8 cellular contexts compared by ENCODE assay signal in genomic region chr3:16264708-16265454, GRCh38. TPM values are rescaled to one million over a fixed set of nuclear protein-coding genes. Genes with fewer than 3 reads are reported as not detected.
DNase-seq lines count a peak whose midpoint lies in the region; TF ChIP-seq lines count a peak whose summit lies in the region.

Gene DPH3, minus strand, starts transcription at chr3:16264943. Its CDS starts 67 bp downstream, at chr3:16264876.
Gene OXNAD1, plus strand, starts transcription at chr3:16265212. Its CDS starts 5,741 bp downstream, at chr3:16270953.

- peaks cover 11% of the 10 kb centered on the region for H3K36me3 ChIP-seq in effector memory CD4-positive, alpha-beta T cell (ENCODE audit: control insufficient read depth, insufficient read depth, low read length)

- H3K27ac ChIP-seq in effector memory CD4-positive, alpha-beta T cell (ENCODE audit: insufficient read depth, low read length, poor library complexity, severe bottlenecking): peak within 1 kb of the TSS; percentile 87

- peak within 1 kb of the TSS; percentile 64 for H3K4me3 ChIP-seq in effector memory CD4-positive, alpha-beta T cell (ENCODE audit: insufficient read depth, low read depth, low read length, poor library complexity, severe bottlenecking)

- H3K9me3 ChIP-seq in effector memory CD4-positive, alpha-beta T cell (ENCODE audit: control insufficient read depth, low read length): no peaks in the 10 kb centered on the region

- CTCF ChIA-PET in activated CD8-positive, alpha-beta memory T cell treated with anti-CD3 and anti-CD28 coated beads for 36 hours (lab: Charles Lee): interaction anchor here (0.9 to 2.2 kb wide), 6 partner anchors 15 to 54 kb away, joined by 3 to 15 read pairs (median 6); no protein-coding TSS in a partner anchor

- no peaks in the 10 kb centered on the region for H3K27me3 ChIP-seq in effector memory CD4-positive, alpha-beta T cell (replicated peaks; ENCODE audit: control insufficient read depth, insufficient read depth, low read length, poor library complexity, severe bottlenecking)

- DNase-seq in COLO668 (lab: John Stamatoyannopoulos, UW; ENCODE audit: unreplicated experiment) (peak; percentile 97), GM20000 (ENCODE audit: low spot score) (peak; percentile 92), HT-29 (ENCODE audit: low spot score) (peak; percentile 97), NOMO-1 (lab: John Stamatoyannopoulos, UW; ENCODE audit: unreplicated experiment in 2 of 2) (peak; percentile 98 to 99), medulla oblongata (ENCODE audit: extremely low spot score) (peak; percentile 100)
- DNase-seq in effector memory CD4-positive, alpha-beta T cell: peak; percentile 98 to 99 (median 98)
- DNase-seq in stimulated activated CD8-positive, alpha-beta memory T cell treated with anti-CD3 and anti-CD28 coated beads, Interleukin-12 subunit alpha, Interleukin-12 subunit beta, amount 100 ng/mL, for 1 hour (ENCODE audit: low read depth): peak; percentile 99

- POLR2A ChIA-PET in activated CD8-positive, alpha-beta memory T cell treated with anti-CD3 and anti-CD28 coated beads for 36 hours (lab: Charles Lee): interaction anchor here (0.6 to 1.8 kb wide), 8 partner anchors 10 to 251 kb away, joined by 3 to 7 read pairs (median 4); no protein-coding TSS in a partner anchor

- TF ChIP-seq CTCF in GM20000 (IDR thresholded peaks at IDR 0.05; ENCODE audit: extremely low read depth, missing control alignments): no peak

- H3K4me1 ChIP-seq in effector memory CD4-positive, alpha-beta T cell (ENCODE audit: control insufficient read depth, insufficient read depth, low read length, poor library complexity, severe bottlenecking): peaks cover 4% of the 10 kb centered on the region

RNA-seq across cellular contexts. Expression of gene DPH3, which starts in this region (rescaled TPM):
- 2.2 and 2.7 TPM in 2 replicates for total RNA-seq in HT-29 (2014; rRNA removed; shearing (Covaris generic))
- 10 to 100 TPM; 32.0 to 32.2 TPM for total RNA-seq in activated CD8-positive, alpha-beta memory T cell treated with anti-CD3 and anti-CD28 coated beads for 36 hours

RNA-seq across cellular contexts. Expression of gene OXNAD1, which starts in this region (rescaled TPM):
- total RNA-seq in HT-29 (2014; rRNA removed; shearing (Covaris generic)): 5.7 and 7.0 TPM in 2 replicates
- 10 to 100 TPM; 31.6 to 31.8 TPM for total RNA-seq in activated CD8-positive, alpha-beta memory T cell treated with anti-CD3 and anti-CD28 coated beads for 36 hours

Comparison
In these comparisons a context has a peak if more than half of its experiments do, and no peak if none do; other contexts are left out.
1. Peak in every context shown above with its lines: DNase-seq, H3K4me3 ChIP-seq and H3K27ac ChIP-seq.